13 cellular contexts compared by ENCODE assay signal in genomic region chr11:132539590-132540368, GRCh38.
"Had no signal": no experiment of that assay in that cellular context is flagged by ENCODE, and none has a peak within 500 bp of the region (broad histone marks: within the 10 kb centered on the region; RNA-seq: fewer than 3 reads in every experiment).

No MANE protein-coding gene starts in this region.

- ATAC-seq: activated CD4-positive, CD25-positive, alpha-beta regulatory T cell treated with anti-CD3 and anti-CD28 coated beads, Interleukin-2, amount 50 U/mL, for 24 hours; esophagus mucosa; left colon; lower lobe of right lung had no signal

- H3K9me3 ChIP-seq: lower lobe of right lung, sigmoid colon, stomach had no signal

- H3K9ac ChIP-seq: neural progenitor cell had no signal

- DNase-seq: activated naive CD4-positive, alpha-beta T cell treated with anti-CD3 and anti-CD28 coated beads, Interleukin-2, amount 50 U/mL, for 16 hours; left colon; lower lobe of right lung; sigmoid colon; stimulated activated CD4-positive, alpha-beta T cell treated with anti-CD3 and anti-CD28 coated beads, Interleukin-1b, Interleukin-23, amount 100 ng/mL, for 48 hours; stomach; T1000 had no signal

- H3K27ac ChIP-seq: cardiac muscle cell, lower lobe of right lung, neural progenitor cell, sigmoid colon, stomach had no signal

- H3K4me3 ChIP-seq: cardiac muscle cell, lower lobe of right lung, neural progenitor cell, sigmoid colon, stomach had no signal

- H3K4me1 ChIP-seq: lower lobe of right lung, neural progenitor cell, sigmoid colon, stomach had no signal

- H2AFZ ChIP-seq: neural progenitor cell had no signal

- H3K27me3 ChIP-seq: cardiac muscle cell, neural progenitor cell, sigmoid colon had no signal

- H3K4me2 ChIP-seq: neural progenitor cell had no signal

- H3K36me3 ChIP-seq: cardiac muscle cell, lower lobe of right lung, neural progenitor cell, sigmoid colon, stomach had no signal

- FAIRE-seq: colon, islet of Langerhans had no signal
